20 cellular contexts compared by ENCODE assay signal in the genomic region with DNA sequence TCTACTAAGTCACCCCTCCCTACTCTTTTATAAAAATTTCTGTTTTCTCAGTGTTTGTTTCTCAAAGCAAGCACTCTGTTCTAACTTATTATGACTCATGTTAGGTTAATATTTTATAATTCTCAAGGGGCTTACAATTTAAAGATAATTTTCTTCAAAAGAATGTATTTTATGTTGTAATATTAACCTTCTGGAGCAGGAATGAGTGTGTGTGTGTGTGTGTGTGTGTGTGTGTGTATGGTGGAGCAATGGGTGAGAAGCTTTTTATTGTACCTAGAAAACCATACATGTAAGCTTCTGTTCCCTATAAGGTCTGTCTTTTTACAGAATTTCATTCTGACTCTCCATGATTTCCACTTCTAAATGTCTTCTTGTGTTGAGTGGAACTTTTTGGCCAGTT.
"Had no signal": no experiment of that assay in that cellular context is flagged by ENCODE, and none has a peak within 500 bp of the region (broad histone marks: within the 10 kb centered on the region; RNA-seq: fewer than 3 reads in every experiment).

No MANE protein-coding gene starts in this region.

- H3K4me3 ChIP-seq: adrenal gland, breast epithelium, ovary, prostate gland, skin epidermis, tibial artery had no signal

- FAIRE-seq: astrocyte, endometrium had no signal

- H3K27me3 ChIP-seq: adrenal gland, breast epithelium, neutrophil, ovary, tibial artery had no signal

- DNase-seq: activated CD4-positive, alpha-beta T cell treated with anti-CD3 and anti-CD28 coated beads, Interleukin-2, amount 10 ng/mL, durations not matched to agents 7 days and 5 days; activated CD8-positive, alpha-beta T cell treated with anti-CD3 and anti-CD28 coated beads, Interleukin-2, amount 10 ng/mL, durations not matched to agents 7 days and 5 days; activated T-cell treated with anti-CD3 and anti-CD28 coated beads, Interleukin-2, amount 50 U/mL, for 1 hour; adrenal gland; cerebellar nuclear complex; cortex of kidney; kidney glomerular epithelial cell; left ventricle myocardium superior; mammary epithelial cell; midbrain; stimulated activated CD4-positive, alpha-beta T cell treated with anti-CD3 and anti-CD28 coated beads, Interleukin-1b, Interleukin-23, amount 100 ng/mL, for 48 hours; T-cell; tibial artery had no signal

- H3K9me3 ChIP-seq: adrenal gland, breast epithelium, neutrophil, ovary, prostate gland, tibial artery had no signal

- H3K36me3 ChIP-seq: adrenal gland, breast epithelium, neutrophil, ovary, prostate gland, tibial artery had no signal

- H3K4me1 ChIP-seq: adrenal gland, breast epithelium, prostate gland had no signal
